1 cellular context compared by ENCODE assay signal in genomic region chr1:244118087-244118761, GRCh38.
TF ChIP-seq lines count a peak whose summit lies in the region.

No MANE protein-coding gene starts in this region.

TF ChIP-seq in IMR-90, 13 proteins besides CTCF, POLR2A, EP300 and RAD21 (continued from another document):
- no peak for TF ChIP-seq CHD1 (IDR thresholded peaks at IDR 0.05; ENCODE audit: low read depth, low read length)
- no peak for TF ChIP-seq CEBPB (IDR thresholded peaks at IDR 0.05; ENCODE audit: low read depth, low read length)
- no peak for TF ChIP-seq MAZ (IDR thresholded peaks at IDR 0.05; ENCODE audit: borderline replicate concordance, low read depth, low read length)
- no peak for TF ChIP-seq USF2 (IDR thresholded peaks at IDR 0.05; ENCODE audit: low read depth, low read length)
- no peak for TF ChIP-seq MAFK (IDR thresholded peaks at IDR 0.05; ENCODE audit: low read depth, low read length)
- no peak for TF ChIP-seq RCOR1 (IDR thresholded peaks at IDR 0.05; ENCODE audit: insufficient replicate concordance, low read length)
TF ChIP-seq in IMR-90: peak in this region for 0.
